37 cellular contexts compared by ENCODE assay signal in genomic region chr21:39510240-39510639, GRCh38. TPM values are rescaled to one million over a fixed set of nuclear protein-coding genes. Genes with fewer than 3 reads are reported as not detected.
"Had no signal": no experiment of that assay in that cellular context is flagged by ENCODE, and none has a peak within 500 bp of the region (broad histone marks: within the 10 kb centered on the region; RNA-seq: fewer than 3 reads in every experiment).

No MANE protein-coding gene starts in this region.

- H3K36me3 Mint-ChIP-seq: activated naive CD4-positive, alpha-beta T cell treated with anti-CD3 and anti-CD28 coated beads, Interleukin-2, amount 10 ng/mL, durations not matched to agents 7 days and 5 days; activated naive CD8-positive, alpha-beta T cell treated with anti-CD3 and anti-CD28 coated beads for 36 hours had no signal

- H3K9me3 Mint-ChIP-seq: activated naive CD4-positive, alpha-beta T cell treated with anti-CD3 and anti-CD28 coated beads for 36 hours; activated naive CD4-positive, alpha-beta T cell treated with anti-CD3 and anti-CD28 coated beads, Interleukin-2, amount 10 ng/mL, durations not matched to agents 7 days and 5 days; activated naive CD4-positive, alpha-beta T cell treated with anti-CD3 and anti-CD28 coated beads, Interleukin-2, amount 50 U/mL, for 24 hours; activated naive CD8-positive, alpha-beta T cell treated with anti-CD3 and anti-CD28 coated beads, Interleukin-2, amount 50 U/mL, for 24 hours; activated T-cell treated with anti-CD3 and anti-CD28 coated beads, Interleukin-2, amount 50 U/mL, for 24 hours; activated T-cell treated with anti-CD3 and anti-CD28 coated beads, Interleukin-2, amount 50 U/mL, for 4 hours; activated T-helper 1 cell treated with anti-CD3 and anti-CD28 coated beads, Interleukin-12 subunit alpha, Interleukin-12 subunit beta, Interleukin-2, Interleukin-4 antibody, amounts not matched to agents 30 ng/mL and 10 ng/mL and 1 ng/mL, durations not matched to agents 14 hours and 24 hours and 36 hours; activated T-helper 2 cell treated with anti-CD3 and anti-CD28 coated beads, Interferon-gamma antibody, Interleukin-2, Interleukin-4, amounts not matched to agents 10 μg/mL and 5 μg/mL and 100 μg/mL, durations not matched to agents 14 hours and 24 hours and 36 hours; brain; central memory CD8-positive, alpha-beta T cell had no signal

- H3K4me3 ChIP-seq: adrenal gland, ascending aorta, body of pancreas, breast epithelium, cardiac muscle cell had no signal

- H3K4me3 Mint-ChIP-seq: activated naive CD4-positive, alpha-beta T cell treated with anti-CD3 and anti-CD28 coated beads for 36 hours; activated naive CD4-positive, alpha-beta T cell treated with anti-CD3 and anti-CD28 coated beads, Interleukin-2, amount 10 ng/mL, durations not matched to agents 7 days and 5 days; activated naive CD4-positive, alpha-beta T cell treated with anti-CD3 and anti-CD28 coated beads, Interleukin-2, amount 50 U/mL, for 24 hours; activated naive CD8-positive, alpha-beta T cell; activated naive CD8-positive, alpha-beta T cell treated with anti-CD3 and anti-CD28 coated beads for 36 hours; activated naive CD8-positive, alpha-beta T cell treated with anti-CD3 and anti-CD28 coated beads, Interleukin-2, amount 10 ng/mL, durations not matched to agents 7 days and 5 days; activated naive CD8-positive, alpha-beta T cell treated with anti-CD3 and anti-CD28 coated beads, Interleukin-2, amount 50 U/mL, for 24 hours; activated T-cell treated with anti-CD3 and anti-CD28 coated beads, Interleukin-2, amount 50 U/mL, for 24 hours; activated T-cell treated with anti-CD3 and anti-CD28 coated beads, Interleukin-2, amount 50 U/mL, for 4 hours; activated T-cell treated with anti-CD3 and anti-CD28 coated beads, Interleukin-2, amount 50 U/mL, for 72 hours; activated T-helper 1 cell treated with anti-CD3 and anti-CD28 coated beads, Interleukin-12 subunit alpha, Interleukin-12 subunit beta, Interleukin-2, Interleukin-4 antibody, amounts not matched to agents 30 ng/mL and 10 ng/mL and 1 ng/mL, durations not matched to agents 14 hours and 24 hours and 36 hours; activated T-helper 17 cell treated with anti-CD3 and anti-CD28 coated beads, Interleukin-2, amount 50 U/mL, for 72 hours; brain; central memory CD8-positive, alpha-beta T cell had no signal

- H3K27ac ChIP-seq: adrenal gland, ascending aorta, body of pancreas, brain microvascular endothelial cell, breast epithelium, cardiac muscle cell had no signal

- H3K36me3 ChIP-seq: adrenal gland, ascending aorta, brain microvascular endothelial cell, breast epithelium had no signal

- H3K27me3 Mint-ChIP-seq: activated naive CD4-positive, alpha-beta T cell treated with anti-CD3 and anti-CD28 coated beads, Interleukin-2, amount 10 ng/mL, durations not matched to agents 7 days and 5 days; activated naive CD4-positive, alpha-beta T cell treated with anti-CD3 and anti-CD28 coated beads, Interleukin-2, amount 50 U/mL, for 24 hours; activated naive CD8-positive, alpha-beta T cell; activated naive CD8-positive, alpha-beta T cell treated with anti-CD3 and anti-CD28 coated beads for 36 hours; activated naive CD8-positive, alpha-beta T cell treated with anti-CD3 and anti-CD28 coated beads, Interleukin-2, amount 10 ng/mL, durations not matched to agents 7 days and 5 days; activated naive CD8-positive, alpha-beta T cell treated with anti-CD3 and anti-CD28 coated beads, Interleukin-2, amount 50 U/mL, for 24 hours; activated T-cell treated with anti-CD3 and anti-CD28 coated beads, Interleukin-2, amount 50 U/mL, for 24 hours; central memory CD8-positive, alpha-beta T cell had no signal

- H3K9me3 ChIP-seq: adrenal gland, ascending aorta, body of pancreas, breast epithelium had no signal

- ATAC-seq: activated naive CD4-positive, alpha-beta T cell treated with anti-CD3 and anti-CD28 coated beads, Interleukin-2, amount 50 U/mL, for 72 hours; activated naive CD8-positive, alpha-beta T cell treated with anti-CD3 and anti-CD28 coated beads, Interleukin-2, amount 50 U/mL, for 24 hours; activated T-cell treated with anti-CD3 and anti-CD28 coated beads, Interleukin-2, amount 50 U/mL, for 4 hours; activated T-cell treated with anti-CD3 and anti-CD28 coated beads, Interleukin-2, amount 50 U/mL, for 72 hours; activated T-helper 17 cell treated with anti-CD3 and anti-CD28 coated beads, Interleukin-2, amount 50 U/mL, for 72 hours; body of pancreas had no signal

- H3K27ac Mint-ChIP-seq: activated naive CD4-positive, alpha-beta T cell treated with anti-CD3 and anti-CD28 coated beads for 36 hours; activated naive CD4-positive, alpha-beta T cell treated with anti-CD3 and anti-CD28 coated beads, Interleukin-2, amount 10 ng/mL, durations not matched to agents 7 days and 5 days; activated naive CD4-positive, alpha-beta T cell treated with anti-CD3 and anti-CD28 coated beads, Interleukin-2, amount 50 U/mL, for 24 hours; activated naive CD4-positive, alpha-beta T cell treated with anti-CD3 and anti-CD28 coated beads, Interleukin-2, amount 50 U/mL, for 72 hours; activated naive CD8-positive, alpha-beta T cell; activated naive CD8-positive, alpha-beta T cell treated with anti-CD3 and anti-CD28 coated beads for 36 hours; activated naive CD8-positive, alpha-beta T cell treated with anti-CD3 and anti-CD28 coated beads, Interleukin-2, amount 10 ng/mL, durations not matched to agents 7 days and 5 days; activated naive CD8-positive, alpha-beta T cell treated with anti-CD3 and anti-CD28 coated beads, Interleukin-2, amount 50 U/mL, for 24 hours; activated T-cell treated with anti-CD3 and anti-CD28 coated beads, Interleukin-2, amount 50 U/mL, for 24 hours; activated T-cell treated with anti-CD3 and anti-CD28 coated beads, Interleukin-2, amount 50 U/mL, for 72 hours; activated T-helper 1 cell treated with anti-CD3 and anti-CD28 coated beads, Interleukin-12 subunit alpha, Interleukin-12 subunit beta, Interleukin-2, Interleukin-4 antibody, amounts not matched to agents 30 ng/mL and 10 ng/mL and 1 ng/mL, durations not matched to agents 14 hours and 24 hours and 36 hours; activated T-helper 17 cell treated with anti-CD3 and anti-CD28 coated beads, Interleukin-2, amount 50 U/mL, for 72 hours; activated T-helper 2 cell treated with anti-CD3 and anti-CD28 coated beads, Interferon-gamma antibody, Interleukin-2, Interleukin-4, amounts not matched to agents 10 μg/mL and 5 μg/mL and 100 μg/mL, durations not matched to agents 14 hours and 24 hours and 36 hours had no signal

- H3K4me1 Mint-ChIP-seq: activated naive CD4-positive, alpha-beta T cell treated with anti-CD3 and anti-CD28 coated beads, Interleukin-2, amount 10 ng/mL, durations not matched to agents 7 days and 5 days; activated naive CD4-positive, alpha-beta T cell treated with anti-CD3 and anti-CD28 coated beads, Interleukin-2, amount 50 U/mL, for 24 hours; activated naive CD8-positive, alpha-beta T cell treated with anti-CD3 and anti-CD28 coated beads for 36 hours; activated naive CD8-positive, alpha-beta T cell treated with anti-CD3 and anti-CD28 coated beads, Interleukin-2, amount 10 ng/mL, durations not matched to agents 7 days and 5 days; activated naive CD8-positive, alpha-beta T cell treated with anti-CD3 and anti-CD28 coated beads, Interleukin-2, amount 50 U/mL, for 24 hours; activated T-helper 17 cell treated with anti-CD3 and anti-CD28 coated beads, Interleukin-2, amount 50 U/mL, for 72 hours; brain; central memory CD8-positive, alpha-beta T cell had no signal

- DNase-seq: activated effector memory CD4-positive, alpha-beta T cell treated with anti-CD3 and anti-CD28 coated beads, Interleukin-2, amount 50 U/mL, for 16 hours; activated effector memory CD4-positive, alpha-beta T cell treated with Interleukin-2 at 50 U/mL for 16 hours; activated gamma-delta T cell; activated gamma-delta T cell treated with Interleukin-2 at 50 U/mL for 16 hours; activated naive CD4-positive, alpha-beta T cell; activated naive CD4-positive, alpha-beta T cell treated with anti-CD3 and anti-CD28 coated beads for 36 hours; activated naive CD4-positive, alpha-beta T cell treated with anti-CD3 and anti-CD28 coated beads, Interleukin-2, amount 10 ng/mL, durations not matched to agents 7 days and 5 days; activated naive CD4-positive, alpha-beta T cell treated with anti-CD3 and anti-CD28 coated beads, Interleukin-2, amount 50 U/mL, for 16 hours; activated naive CD4-positive, alpha-beta T cell treated with Interleukin-2 at 50 U/mL for 16 hours; activated naive CD8-positive, alpha-beta T cell treated with anti-CD3 and anti-CD28 coated beads for 36 hours; activated naive CD8-positive, alpha-beta T cell treated with anti-CD3 and anti-CD28 coated beads, Interleukin-2, amount 10 ng/mL, durations not matched to agents 7 days and 5 days; activated naive CD8-positive, alpha-beta T cell treated with anti-CD3 and anti-CD28 coated beads, Interleukin-2, amount 50 U/mL, for 24 hours; activated T-cell treated with anti-CD3 and anti-CD28 coated beads, Interleukin-2, amount 50 U/mL, for 24 hours; activated T-cell treated with anti-CD3 and anti-CD28 coated beads, Interleukin-2, amount 50 U/mL, for 4 hours; activated T-cell treated with anti-CD3 and anti-CD28 coated beads, Interleukin-2, amount 50 U/mL, for 48 hours; activated T-cell treated with anti-CD3 and anti-CD28 coated beads, Interleukin-2, amount 50 U/mL, for 72 hours; adrenal gland; amniotic stem cell; amygdala; anterior cingulate cortex; aorta; body of pancreas; brain microvascular endothelial cell; caudate nucleus; central memory CD4-positive, alpha-beta T cell; cerebellar nuclear complex had no signal

- H3K4me1 ChIP-seq: adrenal gland, ascending aorta, breast epithelium had no signal

RNA-seq across cellular contexts. Expression of gene SH3BGR, which starts 58.5 kb away (rescaled TPM):
- total RNA-seq: ascending aorta had no signal
